ENCODE assay signal across 20 cellular contexts in the genomic region with DNA sequence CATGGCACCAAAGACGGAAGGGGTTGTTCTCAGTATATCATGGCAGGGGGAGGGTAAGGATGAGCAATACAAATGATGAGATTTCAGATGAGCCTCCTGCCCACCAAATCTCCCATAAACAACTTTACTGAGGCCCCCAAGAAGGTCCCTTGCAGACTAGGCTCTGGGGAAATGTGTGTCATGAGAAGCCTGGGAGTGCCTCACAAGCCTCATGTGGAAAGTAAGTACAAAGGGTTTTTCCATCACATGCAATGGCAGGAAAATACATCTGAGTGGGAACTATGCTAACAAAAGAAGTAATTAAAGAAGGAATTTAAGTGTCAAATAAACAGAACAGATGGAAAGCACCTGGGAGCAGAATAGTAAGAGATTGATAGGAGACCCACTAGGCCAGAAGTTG. TPM values are rescaled to one million over a fixed set of nuclear protein-coding genes. Genes with fewer than 3 reads are reported as not detected.
DNase-seq lines count a peak whose midpoint lies in the region; ATAC-seq and TF ChIP-seq lines count a peak whose summit lies in the region.
"Had no signal": no experiment of that assay in that cellular context is flagged by ENCODE, and none has a peak within 500 bp of the region (broad histone marks: within the 10 kb centered on the region; RNA-seq: fewer than 3 reads in every experiment).

No MANE protein-coding gene starts in this region.

- no peak overlapping the region for H3K27ac ChIP-seq in sigmoid colon
- H3K27ac ChIP-seq: ovary, SJSA1 had no signal

- ATAC-seq in memory B cell (ENCODE audit: low read depth), result no peak
- ATAC-seq in naive thymus-derived CD8-positive, alpha-beta T cell, result no peak
- ATAC-seq: K562; naive thymus-derived CD4-positive, alpha-beta T cell; sciatic nerve had no signal

- H3K27me3 Mint-ChIP-seq in CD14-positive monocyte (ENCODE audit: low read depth in 3 of 3) (peaks cover 0 to 3% (median 0%) of the 10 kb centered on the region in 3 donors), memory B cell (no peaks in the 10 kb centered on the region), osteocyte (ENCODE audit: unreplicated experiment) (no peaks in the 10 kb centered on the region)
- no peaks in the 10 kb centered on the region for H3K27me3 Mint-ChIP-seq in naive thymus-derived CD8-positive, alpha-beta T cell
- H3K27me3 Mint-ChIP-seq: naive thymus-derived CD4-positive, alpha-beta T cell had no signal

- no peak for TF ChIP-seq EP300 in sigmoid colon (IDR thresholded peaks at IDR 0.05)

- POLR2A ChIA-PET in naive thymus-derived CD8-positive, alpha-beta T cell (lab: Charles Lee), result no interaction called here

- DNase-seq in CD14-positive monocyte (ENCODE audit: low spot score) (no peak), NCI-H1417 (lab: John Stamatoyannopoulos, UW) (peak; percentile 51 to 84 (median 71)), NCI-H345 treated with DMSO at 0.1 percent for 48 hours (lab: John Stamatoyannopoulos, UW; ENCODE audit: unreplicated experiment) (peak; percentile 30), memory B cell (ENCODE audit: low spot score in 2 of 2) (no peak), osteocyte (ENCODE audit: extremely low spot score, unreplicated experiment) (no peak), sigmoid colon (no peak)
- DNase-seq in naive thymus-derived CD8-positive, alpha-beta T cell, result no peak
- DNase-seq: activated naive CD4-positive, alpha-beta T cell treated with anti-CD3 and anti-CD28 coated beads for 36 hours; activated T-cell treated with anti-CD3 and anti-CD28 coated beads, Interleukin-2, amount 50 U/mL, for 1 hour; anterior cingulate cortex; DMS 273 treated with DMSO at 0.1 percent for 48 hours; HCEC 1CT; MM.1S; naive thymus-derived CD4-positive, alpha-beta T cell; ovary; stimulated activated CD8-positive, alpha-beta memory T cell treated with anti-CD3 and anti-CD28 coated beads, Interleukin-4, amount 100 ng/mL, for 48 hours; T-helper 1 cell had no signal

- intact Hi-C loops in CD14-positive monocyte (cut with micrococcal nuclease) (no loop called here), sigmoid colon (cut with DNase I) (no loop called here)

- TF ChIP-seq CTCF in CD14-positive monocyte (IDR thresholded peaks at IDR 0.05) (no peak), osteocyte (IDR thresholded peaks at IDR 0.05) (no peak), sigmoid colon (IDR thresholded peaks at IDR 0.05) (no peak)

- WGBS in sigmoid colon, 2 donors, result 97 to 100% methylated on average over 1 of the region's 1 CpG

- H3K4me3 Mint-ChIP-seq in CD14-positive monocyte (no peak overlapping the region), memory B cell (no peak overlapping the region), osteocyte (ENCODE audit: unreplicated experiment) (no peak overlapping the region)
- H3K4me3 Mint-ChIP-seq in naive thymus-derived CD8-positive, alpha-beta T cell, result no peak overlapping the region
- H3K4me3 Mint-ChIP-seq: activated naive CD4-positive, alpha-beta T cell treated with anti-CD3 and anti-CD28 coated beads for 36 hours; naive thymus-derived CD4-positive, alpha-beta T cell had no signal

- H3K36me3 ChIP-seq in sigmoid colon, result peaks cover 0 to 26% (median 0%) of the 10 kb centered on the region in 4 donors
- H3K36me3 ChIP-seq: ovary, SJSA1 had no signal

- no peaks in the 10 kb centered on the region for H3K9me3 ChIP-seq in sigmoid colon
- H3K9me3 ChIP-seq: ovary, SJSA1 had no signal

- H3K9me3 Mint-ChIP-seq in CD14-positive monocyte (peaks cover 0 to 3% (median 0%) of the 10 kb centered on the region in 7 donors), memory B cell (peaks cover 2% of the 10 kb centered on the region), osteocyte (ENCODE audit: unreplicated experiment) (no peaks in the 10 kb centered on the region)
- H3K9me3 Mint-ChIP-seq in naive thymus-derived CD8-positive, alpha-beta T cell, result no peaks in the 10 kb centered on the region
- H3K9me3 Mint-ChIP-seq: activated naive CD4-positive, alpha-beta T cell treated with anti-CD3 and anti-CD28 coated beads for 36 hours had no signal

- H3K4me3 ChIP-seq in sigmoid colon, result no peak overlapping the region
- H3K4me3 ChIP-seq: K562, ovary, SJSA1 had no signal

- H3K4me1 ChIP-seq in sigmoid colon, result no peaks in the 10 kb centered on the region
- H3K4me1 ChIP-seq: SJSA1 had no signal

- H3K27ac Mint-ChIP-seq in CD14-positive monocyte (peak overlapping the region in 4 of 7 donors; percentile 1 to 36 (median 18)), memory B cell (peak overlapping the region; percentile 10), osteocyte (ENCODE audit: unreplicated experiment) (no peak overlapping the region)
- H3K27ac Mint-ChIP-seq in naive thymus-derived CD8-positive, alpha-beta T cell, result peak overlapping the region in 1 of 10 donors; percentile 31
- H3K27ac Mint-ChIP-seq: activated naive CD4-positive, alpha-beta T cell treated with anti-CD3 and anti-CD28 coated beads for 36 hours; naive thymus-derived CD4-positive, alpha-beta T cell had no signal

- H3K36me3 Mint-ChIP-seq in CD14-positive monocyte (peaks cover 60 to 63% of the 10 kb centered on the region in 2 donors), memory B cell (peaks cover 45% of the 10 kb centered on the region), osteocyte (ENCODE audit: unreplicated experiment) (no peaks in the 10 kb centered on the region)
- peaks cover 16 to 71% (median 59%) of the 10 kb centered on the region in 3 donors for H3K36me3 Mint-ChIP-seq in naive thymus-derived CD8-positive, alpha-beta T cell

- H3K4me1 Mint-ChIP-seq in CD14-positive monocyte (peaks cover 44% of the 10 kb centered on the region), memory B cell (peaks cover 43% of the 10 kb centered on the region), osteocyte (ENCODE audit: unreplicated experiment) (peaks cover 5% of the 10 kb centered on the region)
- peaks cover 9 to 36% (median 17%) of the 10 kb centered on the region in 4 donors for H3K4me1 Mint-ChIP-seq in naive thymus-derived CD8-positive, alpha-beta T cell

- TF ChIP-seq POLR2A in sigmoid colon (IDR thresholded peaks at IDR 0.05), result no peak

- no peaks in the 10 kb centered on the region for H3K27me3 ChIP-seq in sigmoid colon
- H3K27me3 ChIP-seq: ovary, SJSA1 had no signal

RNA-seq across cellular contexts. Expression of a gene that starts 20.6 kb away (rescaled TPM):
- 10 to 100 TPM; 19.1 to 35.6 TPM for polyA plus RNA-seq in CD14-positive monocyte
- 0.83 and 0.84 TPM in 2 replicates for total RNA-seq in osteocyte
- total RNA-seq in sigmoid colon, result 10 to 100 TPM; 15.1 to 30.2 (median 22.1) TPM
- polyA plus RNA-seq in sigmoid colon, result 1 to 10 TPM; 3.6 to 9.4 (median 7.4) TPM
- 10 to 100 TPM; 23.7 to 25.8 TPM for total RNA-seq in naive thymus-derived CD8-positive, alpha-beta T cell
- polyA plus RNA-seq in naive thymus-derived CD8-positive, alpha-beta T cell, result 1 to 10 TPM; 5.9 to 7.8 (median 6.5) TPM
- polyA plus RNA-seq: K562 had no signal

Comparison
In these comparisons a context has a peak if more than half of its experiments do, and no peak if none do; other contexts are left out.
1. DNase-seq: peak in NCI-H1417 (3 of 3) and NCI-H345 treated with DMSO at 0.1 percent for 48 hours (single experiment); none in CD14-positive monocyte (single experiment), memory B cell (0 of 2), osteocyte (single experiment), sigmoid colon (single experiment) and naive thymus-derived CD8-positive, alpha-beta T cell (0 of 10).